In the genomic region with DNA sequence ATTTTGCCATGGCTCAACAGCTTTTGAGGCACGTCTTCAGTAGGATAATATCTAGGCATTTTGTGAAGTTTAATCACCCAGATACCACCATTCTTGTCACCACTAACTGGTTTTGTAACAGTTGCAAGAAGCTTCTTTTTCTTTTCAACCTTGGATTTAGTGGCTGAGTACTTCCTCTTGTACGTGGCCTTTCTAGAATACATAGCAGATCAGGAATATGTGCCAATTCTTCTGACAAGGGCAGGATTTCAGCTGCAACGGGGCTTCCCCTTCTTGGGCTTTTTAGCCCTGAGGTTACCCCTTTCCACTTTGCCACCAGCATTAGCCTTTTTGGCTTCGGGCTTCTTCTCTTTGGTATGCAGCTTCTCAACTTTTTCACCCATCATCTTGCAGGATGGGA, we compare ENCODE assay signal across 17 cellular contexts.
"Had no signal": no experiment of that assay in that cellular context is flagged by ENCODE, and none has a peak within 500 bp of the region (broad histone marks: within the 10 kb centered on the region; RNA-seq: fewer than 3 reads in every experiment).

No MANE protein-coding gene starts in this region.

- H3K4me3 Mint-ChIP-seq: naive B cell, nephron had no signal

- H3K27me3 Mint-ChIP-seq: naive B cell, progenitor cell of endocrine pancreas had no signal

- H3K9me3 Mint-ChIP-seq: nephron had no signal

- ATAC-seq: esophagus mucosa, heart left ventricle, pancreas, right cardiac atrium had no signal

- DNase-seq: effector memory CD4-positive, alpha-beta T cell; heart left ventricle; hippocampal formation; mesendoderm; naive B cell; occipital lobe; pancreas; right cardiac atrium; small intestine; stimulated activated CD4-positive, alpha-beta T cell treated with anti-CD3 and anti-CD28 coated beads, Interleukin-12 subunit alpha, Interleukin-12 subunit beta, amount 100 ng/mL, for 4 hours; stimulated activated naive CD4-positive, alpha-beta T cell treated with Interleukin-2 at 50 U/mL for 16 hours; thyroid gland; upper lobe of left lung; uterus had no signal

- H3K27ac Mint-ChIP-seq: naive B cell, nephron, progenitor cell of endocrine pancreas had no signal
